Comparison of ENCODE assay signal across 8 cellular contexts in genomic region chr6:16316741-16317251, GRCh38.
DNase-seq lines count a peak whose midpoint lies in the region; ATAC-seq, FAIRE-seq and TF ChIP-seq lines count a peak whose summit lies in the region.
"Had no signal": no experiment of that assay in that cellular context is flagged by ENCODE, and none has a peak within 500 bp of the region (broad histone marks: within the 10 kb centered on the region; RNA-seq: fewer than 3 reads in every experiment).

No MANE protein-coding gene starts in this region.

- no peaks in the 10 kb centered on the region for H3K27me3 Mint-ChIP-seq in endodermal cell (ENCODE audit: insufficient read depth)

- H4K20me1 ChIP-seq in DND-41 (ENCODE audit: insufficient read depth, low read length): no peaks in the 10 kb centered on the region

- no peak for TF ChIP-seq POLR2A in GM12891 (IDR thresholded peaks at IDR 0.05; ENCODE audit: low read depth, low read length)

- H3K27me3 ChIP-seq in DND-41 (ENCODE audit: insufficient read depth, low read length, poor library complexity) (no peaks in the 10 kb centered on the region), endodermal cell (ENCODE audit: control insufficient read depth, insufficient read depth, low read length, poor library complexity, severe bottlenecking) (no peaks in the 10 kb centered on the region), pancreas (no peaks in the 10 kb centered on the region)

- peak; percentile 34 for DNase-seq in DND-41
- DNase-seq in HT1080 (ENCODE audit: low read depth): peak; percentile 77
- peak; percentile 88 for DNase-seq in SK-MEL-5 (ENCODE audit: low read depth, low spot score)
- DNase-seq in endodermal cell: peak; percentile 80
- DNase-seq in pancreas: peak in 1 of 6 donors; percentile 16
- DNase-seq in G401 (ENCODE audit: low spot score): no peak
- no peak for DNase-seq in GM12891 (ENCODE audit: insufficient read length, low spot score)
- DNase-seq: activated T-cell treated with anti-CD3 and anti-CD28 coated beads, Interleukin-2, amount 50 U/mL, for 4 hours had no signal

- in situ Hi-C loops in SK-MEL-5 (cut with HindIII; ENCODE audit: low pct_unique_long_range_greater_than_20kb, low sequenced_read_pairs): no loop called here
- in situ Hi-C loops in G401 (cut with HindIII; ENCODE audit: low sequenced_read_pairs): no loop called here

- H3K27ac Mint-ChIP-seq in endodermal cell: no peak overlapping the region

- H3K27ac ChIP-seq in DND-41 (ENCODE audit: low read length) (no peak overlapping the region), endodermal cell (ENCODE audit: low read depth, low read length) (no peak overlapping the region), pancreas (no peak overlapping the region)

- no peak overlapping the region for H3K4me3 Mint-ChIP-seq in endodermal cell
- H3K4me3 Mint-ChIP-seq: activated T-cell treated with anti-CD3 and anti-CD28 coated beads, Interleukin-2, amount 50 U/mL, for 4 hours had no signal

- H3K4me2 ChIP-seq in DND-41 (ENCODE audit: insufficient read depth, low read length): no peak overlapping the region

- H2AFZ ChIP-seq in DND-41 (ENCODE audit: low read depth, low read length): no peak overlapping the region

- H3K36me3 ChIP-seq in DND-41 (ENCODE audit: insufficient read depth, low read length) (no peaks in the 10 kb centered on the region), endodermal cell (ENCODE audit: control insufficient read depth, insufficient read depth, low read length) (no peaks in the 10 kb centered on the region), pancreas (no peaks in the 10 kb centered on the region)

- H3K4me1 Mint-ChIP-seq in endodermal cell: peaks cover 7% of the 10 kb centered on the region

- no peaks in the 10 kb centered on the region for H3K36me3 Mint-ChIP-seq in endodermal cell (ENCODE audit: low read depth)

- peaks cover 30% of the 10 kb centered on the region for H3K4me1 ChIP-seq in DND-41 (ENCODE audit: insufficient read depth, low read length)
- peaks cover 7% of the 10 kb centered on the region for H3K4me1 ChIP-seq in endodermal cell (ENCODE audit: control insufficient read depth, insufficient read depth, low read length)
- peaks cover 0 to 14% (median 4%) of the 10 kb centered on the region in 3 donors for H3K4me1 ChIP-seq in pancreas

- no peak overlapping the region for H3K9ac ChIP-seq in DND-41 (ENCODE audit: low read depth, low read length)
- no peak overlapping the region for H3K9ac ChIP-seq in endodermal cell (ENCODE audit: extremely low read depth, low read length, poor library complexity, severe bottlenecking)

- FAIRE-seq in pancreas (lab: Jason Lieb, UNC) (no peak), GM12891 (lab: Jason Lieb, UNC) (no peak)

- TF ChIP-seq CTCF in DND-41 (IDR thresholded peaks at IDR 0.05; ENCODE audit: borderline replicate concordance, extremely low read depth, low read length, poor library complexity, severe bottlenecking): peak; percentile 73
- peak; percentile 90 for TF ChIP-seq CTCF in endodermal cell (conservative IDR thresholded peaks at IDR 0.05)
- TF ChIP-seq CTCF in pancreas (IDR thresholded peaks at IDR 0.05): peak; percentile 41 to 79 (median 63)

- H3K79me2 ChIP-seq in DND-41 (ENCODE audit: insufficient read depth, low read length): no peaks in the 10 kb centered on the region

- no peak overlapping the region for H3K4me3 ChIP-seq in DND-41 (ENCODE audit: low read depth in 1 of 2, low read length in 2 of 2)
- H3K4me3 ChIP-seq in endodermal cell (ENCODE audit: low read length): no peak overlapping the region
- H3K4me3 ChIP-seq in pancreas: no peak overlapping the region

- H3K9me3 Mint-ChIP-seq in endodermal cell: no peaks in the 10 kb centered on the region
- H3K9me3 Mint-ChIP-seq: activated T-cell treated with anti-CD3 and anti-CD28 coated beads, Interleukin-2, amount 50 U/mL, for 4 hours had no signal

- ATAC-seq in DND-41 (ENCODE audit: insufficient read depth, low read depth): no peak; the same call in 2 of the 3 replicates
- ATAC-seq in pancreas: peak in 2 of 4 donors; percentile 17 to 25

- intact Hi-C loops in pancreas (cut with DNase I): no loop called here

- no peaks in the 10 kb centered on the region for H3K9me3 ChIP-seq in DND-41 (ENCODE audit: insufficient read depth, low read length, severe bottlenecking)
- no peaks in the 10 kb centered on the region for H3K9me3 ChIP-seq in endodermal cell (ENCODE audit: control insufficient read depth, low read length)
- H3K9me3 ChIP-seq in pancreas: no peaks in the 10 kb centered on the region

- WGBS in endodermal cell (ENCODE audit: insufficient coverage in 1 of 2, insufficient read length in 1 of 2), 2 experiments: 50 to 51% methylated on average over 4 to 7 of the region's 7 CpGs
- 66 to 75% methylated on average over 7 of the region's 7 CpGs for WGBS in pancreas, 2 donors

TF ChIP-seq in GM12891, 5 proteins besides CTCF, POLR2A, EP300 and RAD21:
- TF ChIP-seq POU2F2 (IDR thresholded peaks at IDR 0.05; ENCODE audit: low read depth, low read length) (no peak), TAF1 (IDR thresholded peaks at IDR 0.05; ENCODE audit: low read depth, low read length) (no peak), SPI1 (IDR thresholded peaks at IDR 0.05; ENCODE audit: low read depth, low read length) (no peak), PAX5 (IDR thresholded peaks at IDR 0.05; ENCODE audit: insufficient read depth, low read length, severe bottlenecking) (no peak), POLR2AphosphoS5 (IDR thresholded peaks at IDR 0.05; ENCODE audit: low read depth, low read length) (no peak)

Comparison
In these comparisons a context has a peak if more than half of its experiments do, and no peak if none do; other contexts are left out.
1. DNase-seq: peak in DND-41 (single experiment), HT1080 (single experiment), SK-MEL-5 (single experiment) and endodermal cell (single experiment); none in G401 (single experiment) and GM12891 (single experiment).
2. Peak in every context shown above with its lines, with median percentiles within 50 percentile points of each other: CTCF ChIP-seq.